ENCODE assay signal across 28 cellular contexts in the genomic region with DNA sequence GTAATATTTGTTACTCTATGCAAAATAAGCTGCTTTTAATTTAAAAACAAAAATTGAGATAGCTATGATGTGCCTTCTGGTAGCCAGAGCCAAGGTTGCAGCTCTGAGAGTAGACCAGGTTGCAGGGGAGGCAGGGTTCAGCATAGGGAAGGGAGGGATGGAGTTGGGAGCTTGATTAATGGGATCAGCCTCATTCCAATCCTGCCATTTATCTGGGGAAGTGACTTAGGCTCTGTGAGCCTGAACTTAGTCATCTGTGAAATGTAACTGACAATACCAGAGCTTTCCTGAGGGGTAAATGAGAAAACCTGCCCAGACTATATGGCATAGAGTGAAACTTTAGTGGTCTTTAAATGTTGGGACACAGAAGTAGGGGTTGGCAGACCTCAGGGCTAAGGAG. TPM values are rescaled to one million over a fixed set of nuclear protein-coding genes. Genes with fewer than 3 reads are reported as not detected.
"Had no signal": no experiment of that assay in that cellular context is flagged by ENCODE, and none has a peak within 500 bp of the region (broad histone marks: within the 10 kb centered on the region; RNA-seq: fewer than 3 reads in every experiment).

No MANE protein-coding gene starts in this region.

- H3K4me2 ChIP-seq: smooth muscle cell had no signal

- H3K4me1 ChIP-seq: colonic mucosa, esophagus muscularis mucosa, heart right ventricle, left ventricle myocardium inferior, lower lobe of right lung, prostate gland, right atrium auricular region, testis, tibial artery had no signal

- DNase-seq: colonic mucosa; effector CD8-positive, alpha-beta T cell; foreskin melanocyte; glutamatergic neuron; heart right ventricle; hippocampal formation; left cardiac atrium; left ventricle myocardium inferior; lower lobe of right lung; natural killer cell; stimulated activated CD4-positive, alpha-beta T cell treated with anti-CD3 and anti-CD28 coated beads, Interleukin-12 subunit alpha, Interleukin-12 subunit beta, amount 100 ng/mL, for 4 hours; stimulated activated CD4-positive, alpha-beta T cell treated with anti-CD3 and anti-CD28 coated beads, Interleukin-1b, Interleukin-23, amount 100 ng/mL, for 48 hours; stimulated activated CD4-positive, alpha-beta T cell treated with anti-CD3 and anti-CD28 coated beads, Interleukin-4, amount 100 ng/mL, for 1 hour; stimulated activated CD8-positive, alpha-beta memory T cell treated with anti-CD3 and anti-CD28 coated beads, Interleukin-4, amount 100 ng/mL, for 48 hours; stimulated activated naive CD4-positive, alpha-beta T cell; stimulated activated naive CD8-positive, alpha-beta T cell treated with anti-CD3 and anti-CD28 coated beads, Interleukin-15, amount 100 ng/mL, for 72 hours; testis; tibial artery had no signal

- H3K4me3 ChIP-seq: colonic mucosa, esophagus muscularis mucosa, heart right ventricle, left ventricle myocardium inferior, lower lobe of right lung, prostate gland, right atrium auricular region, smooth muscle cell, testis, tibial artery had no signal

- H3K27ac Mint-ChIP-seq: dendritic cell treated with granulocyte-macrophage colony-stimulating factor and Interleukin-4, amounts not matched to agents 40 ng/mL and 50 ng/mL, for 4 days; natural killer cell; stimulated activated naive CD8-positive, alpha-beta T cell treated with anti-CD3 and anti-CD28 coated beads, Interleukin-15, amount 100 ng/mL, for 72 hours; type B pancreatic cell had no signal

- H3K9me3 Mint-ChIP-seq: dendritic cell treated with granulocyte-macrophage colony-stimulating factor and Interleukin-4, amounts not matched to agents 40 ng/mL and 50 ng/mL, for 4 days; natural killer cell; stimulated activated naive CD8-positive, alpha-beta T cell treated with anti-CD3 and anti-CD28 coated beads, Interleukin-15, amount 100 ng/mL, for 72 hours had no signal

- H3K27me3 ChIP-seq: colonic mucosa, esophagus muscularis mucosa, right atrium auricular region, testis, tibial artery had no signal

- H3K27ac ChIP-seq: colonic mucosa, esophagus muscularis mucosa, heart right ventricle, left ventricle myocardium inferior, lower lobe of right lung, prostate gland, right atrium auricular region, testis, tibial artery had no signal

- H3K4me3 Mint-ChIP-seq: dendritic cell treated with granulocyte-macrophage colony-stimulating factor and Interleukin-4, amounts not matched to agents 40 ng/mL and 50 ng/mL, for 4 days; natural killer cell; neural crest cell; stimulated activated naive CD8-positive, alpha-beta T cell treated with anti-CD3 and anti-CD28 coated beads, Interleukin-15, amount 100 ng/mL, for 72 hours; type B pancreatic cell had no signal

- H3K36me3 ChIP-seq: colonic mucosa, esophagus muscularis mucosa, heart right ventricle, left ventricle myocardium inferior, lower lobe of right lung, prostate gland, right atrium auricular region, tibial artery had no signal

- H3K36me3 Mint-ChIP-seq: natural killer cell, type B pancreatic cell had no signal

- H3K4me1 Mint-ChIP-seq: natural killer cell; neural crest cell; stimulated activated naive CD8-positive, alpha-beta T cell treated with anti-CD3 and anti-CD28 coated beads, Interleukin-15, amount 100 ng/mL, for 72 hours had no signal

- H3K9me3 ChIP-seq: colonic mucosa, esophagus muscularis mucosa, lower lobe of right lung, prostate gland, testis had no signal

- H3K27me3 Mint-ChIP-seq: dendritic cell treated with granulocyte-macrophage colony-stimulating factor and Interleukin-4, amounts not matched to agents 40 ng/mL and 50 ng/mL, for 4 days; stimulated activated naive CD8-positive, alpha-beta T cell treated with anti-CD3 and anti-CD28 coated beads, Interleukin-15, amount 100 ng/mL, for 72 hours; type B pancreatic cell had no signal

RNA-seq across cellular contexts. Expression of a gene that starts 19.3 kb away (rescaled TPM):
- total RNA-seq: epithelial cell of proximal tubule, kidney epithelial cell, left ventricle myocardium inferior, smooth muscle cell had no signal
- polyA plus RNA-seq: smooth muscle cell, urinary bladder had no signal
